ENCODE assay signal across 13 cellular contexts in genomic region chr14:69664865-69665526, GRCh38. TPM values are rescaled to one million over a fixed set of nuclear protein-coding genes. Genes with fewer than 3 reads are reported as not detected.
A peak's percentile ranks its signal among the peaks of the same experiment; 100 is the strongest.
DNase-seq lines count a peak whose midpoint lies in the region; ATAC-seq and TF ChIP-seq lines count a peak whose summit lies in the region.
"Had no signal": no experiment of that assay in that cellular context is flagged by ENCODE, and none has a peak within 500 bp of the region (broad histone marks: within the 10 kb centered on the region; RNA-seq: fewer than 3 reads in every experiment).

No MANE protein-coding gene starts in this region.

- no peak overlapping the region for H3K4me3 ChIP-seq in body of pancreas
- H3K4me3 ChIP-seq in thyroid gland (replicated peaks in 1 of 3): no peak overlapping the region

- H3K9me3 ChIP-seq in body of pancreas (no peaks in the 10 kb centered on the region), thyroid gland (no peaks in the 10 kb centered on the region)

- WGBS in body of pancreas, 2 donors: 56 to 59% methylated on average over 7 of the region's 7 CpGs
- WGBS in thyroid gland, 2 donors: 45 to 52% methylated on average over 7 of the region's 7 CpGs

- peaks cover 76% of the 10 kb centered on the region for H3K4me1 Mint-ChIP-seq in activated CD4-positive, alpha-beta T cell treated with anti-CD3 and anti-CD28 coated beads, Interleukin-2, amount 10 ng/mL, durations not matched to agents 24 days and 14 days
- H3K4me1 Mint-ChIP-seq in memory B cell: peaks cover 72% of the 10 kb centered on the region

- H3K27me3 Mint-ChIP-seq in activated CD4-positive, alpha-beta T cell treated with anti-CD3 and anti-CD28 coated beads, Interleukin-2, amount 10 ng/mL, durations not matched to agents 24 days and 14 days: no peaks in the 10 kb centered on the region
- H3K27me3 Mint-ChIP-seq in memory B cell: no peaks in the 10 kb centered on the region

- no peak overlapping the region for H3K4me3 Mint-ChIP-seq in activated CD4-positive, alpha-beta T cell treated with anti-CD3 and anti-CD28 coated beads, Interleukin-2, amount 10 ng/mL, durations not matched to agents 24 days and 14 days
- peak overlapping the region; percentile 43 for H3K4me3 Mint-ChIP-seq in memory B cell

- peak overlapping the region; percentile 48 for H3K27ac Mint-ChIP-seq in activated CD4-positive, alpha-beta T cell treated with anti-CD3 and anti-CD28 coated beads, Interleukin-2, amount 10 ng/mL, durations not matched to agents 24 days and 14 days
- H3K27ac Mint-ChIP-seq in memory B cell: peak overlapping the region; percentile 86

- intact Hi-C loops in activated CD4-positive, alpha-beta T cell treated with anti-CD3 and anti-CD28 coated beads, Interleukin-2, amount 10 ng/mL, durations not matched to agents 24 days and 14 days (cut with micrococcal nuclease): no loop called here
- intact Hi-C loops in body of pancreas (cut with DNase I): loop anchor here (10.0 kb wide), 1 partner anchor 50 kb away; the partner anchor contains the start of gene SUSD6
- intact Hi-C loops in thyroid gland (cut with DNase I): no loop called here

- TF ChIP-seq POLR2A in body of pancreas (IDR thresholded peaks at IDR 0.05): no peak
- no peak for TF ChIP-seq POLR2A in thyroid gland (IDR thresholded peaks at IDR 0.05)

- H3K36me3 ChIP-seq in body of pancreas (replicated peaks in 1 of 2; ENCODE audit: insufficient read depth in 1 of 2, low read depth in 2 of 2) (no peaks in the 10 kb centered on the region), thyroid gland (peaks cover 0 to under 1% of the 10 kb centered on the region in 2 donors)

- H3K27ac ChIP-seq in body of pancreas: peak overlapping the region in 2 of 4 donors; percentile 30 to 64
- H3K27ac ChIP-seq in thyroid gland: peak overlapping the region; percentile 71 to 95 (median 85)

- ATAC-seq in body of pancreas (peak; percentile 67), memory B cell (ENCODE audit: low read depth) (peak; percentile 65)

- peaks cover 64% of the 10 kb centered on the region for H3K36me3 Mint-ChIP-seq in activated CD4-positive, alpha-beta T cell treated with anti-CD3 and anti-CD28 coated beads, Interleukin-2, amount 10 ng/mL, durations not matched to agents 24 days and 14 days (ENCODE audit: low read depth)
- H3K36me3 Mint-ChIP-seq in memory B cell: peaks cover 24% of the 10 kb centered on the region

- H3K9me3 Mint-ChIP-seq in activated CD4-positive, alpha-beta T cell treated with anti-CD3 and anti-CD28 coated beads, Interleukin-2, amount 10 ng/mL, durations not matched to agents 24 days and 14 days: no peaks in the 10 kb centered on the region
- H3K9me3 Mint-ChIP-seq in memory B cell: peaks cover 5% of the 10 kb centered on the region

- no peaks in the 10 kb centered on the region for H3K27me3 ChIP-seq in body of pancreas
- H3K27me3 ChIP-seq in thyroid gland: no peaks in the 10 kb centered on the region

- TF ChIP-seq CTCF in body of pancreas (IDR thresholded peaks at IDR 0.05) (no peak), thyroid gland (IDR thresholded peaks at IDR 0.05) (no peak), GM10266 (IDR thresholded peaks at IDR 0.05; ENCODE audit: control insufficient read depth, insufficient read depth, low read depth, missing control alignments) (no peak)

- H3K4me1 ChIP-seq in body of pancreas (peaks cover 68% of the 10 kb centered on the region), thyroid gland (peaks cover 71 to 95% of the 10 kb centered on the region in 2 donors)

- no peak for DNase-seq in activated CD4-positive, alpha-beta T cell treated with anti-CD3 and anti-CD28 coated beads, Interleukin-2, amount 10 ng/mL, durations not matched to agents 24 days and 14 days
- no peak for DNase-seq in activated CD4-positive, alpha-beta T cell treated with anti-CD3 and anti-CD28 coated beads, Interleukin-2, amount 50 U/mL, for 1 hour
- DNase-seq in body of pancreas: peak in 3 of 4 donors; percentile 28 to 46 (median 42)
- DNase-seq in memory B cell (ENCODE audit: low spot score in 2 of 2): no peak
- DNase-seq in thyroid gland: peak; percentile 68 to 75
- DNase-seq in DMS 273 (lab: John Stamatoyannopoulos, UW; ENCODE audit: unreplicated experiment): no peak
- DNase-seq in HuH-7.5 (ENCODE audit: low spot score): no peak
- no peak for DNase-seq in GM10266 (ENCODE audit: extremely low spot score)
- DNase-seq: activated CD4-positive, alpha-beta T cell treated with anti-CD3 and anti-CD28 coated beads, Interleukin-2, amount 50 U/mL, for 48 hours; DND-41; NCI-H146; NK-92 treated with Interleukin-12 subunit alpha and Interleukin-12 subunit beta, amount 100 ng/mL, for 24 hours; stimulated activated naive CD4-positive, alpha-beta T cell had no signal

RNA-seq across cellular contexts. Expression of gene SUSD6, which starts 53.6 kb away (rescaled TPM):
- total RNA-seq in activated CD4-positive, alpha-beta T cell treated with anti-CD3 and anti-CD28 coated beads, Interleukin-2, amount 10 ng/mL, durations not matched to agents 24 days and 14 days: 73.4 and 78.9 TPM in 2 replicates
- total RNA-seq in body of pancreas (10 to 100 TPM; 24.6 to 25.1 TPM), thyroid gland (10 to 100 TPM; 37.5 to 70.4 (median 44.5) TPM)

Comparison
In these comparisons a context has a peak if more than half of its experiments do, and no peak if none do; other contexts are left out.
1. DNase-seq: peak in body of pancreas (3 of 4) and thyroid gland (2 of 2); none in activated CD4-positive, alpha-beta T cell treated with anti-CD3 and anti-CD28 coated beads, Interleukin-2, amount 10 ng/mL, durations not matched to agents 24 days and 14 days (single experiment), activated CD4-positive, alpha-beta T cell treated with anti-CD3 and anti-CD28 coated beads, Interleukin-2, amount 50 U/mL, for 1 hour (single experiment), memory B cell (0 of 2), DMS 273 (single experiment), HuH-7.5 (single experiment) and GM10266 (single experiment).